In genomic region chr3:151439652-151440125, GRCh38 we compare ENCODE assay signal across 8 cellular contexts. TPM values are rescaled to one million over a fixed set of nuclear protein-coding genes. Genes with fewer than 3 reads are reported as not detected.
A peak's percentile ranks its signal among the peaks of the same experiment; 100 is the strongest.
DNase-seq lines count a peak whose midpoint lies in the region; ATAC-seq and TF ChIP-seq lines count a peak whose summit lies in the region.

No MANE protein-coding gene starts in this region.

- peak; percentile 53 for ATAC-seq in activated CD8-positive, alpha-beta memory T cell treated with anti-CD3 and anti-CD28 coated beads, Interleukin-2, amount 10 ng/mL, durations not matched to agents 7 days and 5 days
- ATAC-seq in HG03460 (IDR thresholded peaks at IDR 0.05; ENCODE audit: unreplicated experiment), result no peak

- CTCF ChIA-PET in activated CD8-positive, alpha-beta memory T cell treated with anti-CD3 and anti-CD28 coated beads, Interleukin-2, amount 10 ng/mL, durations not matched to agents 7 days and 5 days (lab: Charles Lee), result interaction anchor here (0.7 to 2.8 kb wide), 9 partner anchors 9 to 479 kb away, joined by 3 to 9 read pairs (median 4); no protein-coding TSS in a partner anchor

- peaks cover 7% of the 10 kb centered on the region for H3K27me3 Mint-ChIP-seq in activated CD8-positive, alpha-beta memory T cell treated with anti-CD3 and anti-CD28 coated beads, Interleukin-2, amount 10 ng/mL, durations not matched to agents 7 days and 5 days
- no peaks in the 10 kb centered on the region for H3K27me3 Mint-ChIP-seq in nephron progenitor cell (ENCODE audit: low read depth, poor library complexity)

- no peak for TF ChIP-seq EP300 in esophagus muscularis mucosa (IDR thresholded peaks at IDR 0.05)

- TF ChIP-seq CTCF in esophagus muscularis mucosa (IDR thresholded peaks at IDR 0.05), result peak; percentile 75 to 94 (median 92)
- peak; percentile 82 for TF ChIP-seq CTCF in nephron progenitor cell (IDR thresholded peaks at IDR 0.05)

- no peak overlapping the region for H3K27ac Mint-ChIP-seq in activated CD8-positive, alpha-beta memory T cell treated with anti-CD3 and anti-CD28 coated beads, Interleukin-2, amount 10 ng/mL, durations not matched to agents 7 days and 5 days
- H3K27ac Mint-ChIP-seq in nephron progenitor cell, result no peak overlapping the region

- no peak for TF ChIP-seq POLR2A in esophagus muscularis mucosa (IDR thresholded peaks at IDR 0.05; ENCODE audit: low read depth)

- H3K4me1 Mint-ChIP-seq in activated CD8-positive, alpha-beta memory T cell treated with anti-CD3 and anti-CD28 coated beads, Interleukin-2, amount 10 ng/mL, durations not matched to agents 7 days and 5 days, result no peaks in the 10 kb centered on the region
- H3K4me1 Mint-ChIP-seq in nephron progenitor cell, result no peaks in the 10 kb centered on the region

- intact Hi-C loops in esophagus muscularis mucosa (cut with DNase I), result loop anchor here (2.0 kb wide), 2 partner anchors 399 to 479 kb away; no protein-coding TSS in a partner anchor

- H3K4me3 Mint-ChIP-seq in activated CD8-positive, alpha-beta memory T cell treated with anti-CD3 and anti-CD28 coated beads, Interleukin-2, amount 10 ng/mL, durations not matched to agents 7 days and 5 days, result no peak overlapping the region
- H3K4me3 Mint-ChIP-seq in nephron progenitor cell, result no peak overlapping the region

- WGBS in esophagus muscularis mucosa, result 43% methylated on average over 3 of the region's 3 CpGs

- no peak overlapping the region for H3K27ac ChIP-seq in esophagus muscularis mucosa (replicated peaks in 1 of 4)

- no peaks in the 10 kb centered on the region for H3K9me3 ChIP-seq in esophagus muscularis mucosa

- no peaks in the 10 kb centered on the region for H3K36me3 Mint-ChIP-seq in activated CD8-positive, alpha-beta memory T cell treated with anti-CD3 and anti-CD28 coated beads, Interleukin-2, amount 10 ng/mL, durations not matched to agents 7 days and 5 days
- no peaks in the 10 kb centered on the region for H3K36me3 Mint-ChIP-seq in nephron progenitor cell (ENCODE audit: low read depth)

- no peaks in the 10 kb centered on the region for H3K9me3 Mint-ChIP-seq in activated CD8-positive, alpha-beta memory T cell treated with anti-CD3 and anti-CD28 coated beads, Interleukin-2, amount 10 ng/mL, durations not matched to agents 7 days and 5 days (ENCODE audit: low read depth)
- no peaks in the 10 kb centered on the region for H3K9me3 Mint-ChIP-seq in nephron progenitor cell

- DNase-seq in activated CD8-positive, alpha-beta memory T cell treated with anti-CD3 and anti-CD28 coated beads, Interleukin-2, amount 10 ng/mL, durations not matched to agents 7 days and 5 days, result no peak
- no peak for DNase-seq in activated CD8-positive, alpha-beta memory T cell treated with anti-CD3 and anti-CD28 coated beads, Interleukin-2, amount 50 U/mL, for 48 hours
- DNase-seq in HCEC 1CT (peak; percentile 75), NAMALWA (ENCODE audit: low spot score) (peak; percentile 89), SK-N-DZ (ENCODE audit: low spot score) (peak; percentile 67), esophagus muscularis mucosa (ENCODE audit: extremely low spot score) (no peak), nephron progenitor cell (peak; percentile 23)

- peaks cover 0 to 1% (median 0%) of the 10 kb centered on the region in 4 donors for H3K4me1 ChIP-seq in esophagus muscularis mucosa

- H3K27me3 ChIP-seq in esophagus muscularis mucosa, result no peaks in the 10 kb centered on the region

- H3K4me3 ChIP-seq in esophagus muscularis mucosa, result no peak overlapping the region

- no peaks in the 10 kb centered on the region for H3K36me3 ChIP-seq in esophagus muscularis mucosa

RNA-seq across cellular contexts. Expression of gene IGSF10, which starts 21.2 kb away (rescaled TPM):
- total RNA-seq in activated CD8-positive, alpha-beta memory T cell treated with anti-CD3 and anti-CD28 coated beads, Interleukin-2, amount 10 ng/mL, durations not matched to agents 7 days and 5 days, result not detected
- polyA plus RNA-seq in SK-N-DZ (2014; cell fraction: cytosol; rRNA removed), result 0.68 and 0.86 TPM in 2 replicates
- polyA plus RNA-seq in SK-N-DZ (2014; cell fraction: nucleus; rRNA removed), result 1.4 and 1.5 TPM in 2 replicates
- total RNA-seq in esophagus muscularis mucosa, result 1 to 10 TPM in 3 of 4 donors, under 1 TPM in 1; 0.83 to 4.0 (median 2.8) TPM

RNA-seq across cellular contexts. Expression of gene P2RY12, which starts 55.1 kb away (rescaled TPM):
- total RNA-seq in activated CD8-positive, alpha-beta memory T cell treated with anti-CD3 and anti-CD28 coated beads, Interleukin-2, amount 10 ng/mL, durations not matched to agents 7 days and 5 days, result not detected
- polyA plus RNA-seq in SK-N-DZ (2014; cell fraction: cytosol; rRNA removed), result not detected in 2 replicates
- polyA plus RNA-seq in SK-N-DZ (2014; cell fraction: nucleus; rRNA removed), result not detected in 2 replicates
- total RNA-seq in esophagus muscularis mucosa, result 1 to 10 TPM; 1.5 to 4.6 (median 2.8) TPM

Comparison
In these comparisons a context has a peak if more than half of its experiments do, and no peak if none do; other contexts are left out.
1. DNase-seq: peak in HCEC 1CT (single experiment), NAMALWA (single experiment), SK-N-DZ (single experiment) and nephron progenitor cell (single experiment); none in activated CD8-positive, alpha-beta memory T cell treated with anti-CD3 and anti-CD28 coated beads, Interleukin-2, amount 10 ng/mL, durations not matched to agents 7 days and 5 days (single experiment), activated CD8-positive, alpha-beta memory T cell treated with anti-CD3 and anti-CD28 coated beads, Interleukin-2, amount 50 U/mL, for 48 hours (single experiment) and esophagus muscularis mucosa (single experiment).